Comparison of ENCODE assay signal across 8 cellular contexts in genomic region chr2:60555066-60555793, GRCh38. TPM values are rescaled to one million over a fixed set of nuclear protein-coding genes. Genes with fewer than 3 reads are reported as not detected.
DNase-seq lines count a peak whose midpoint lies in the region; ATAC-seq and TF ChIP-seq lines count a peak whose summit lies in the region.

No MANE protein-coding gene starts in this region.

- DNase-seq in DMS79 treated with DMSO at 0.1 percent for 48 hours (lab: John Stamatoyannopoulos, UW) (peak; percentile 58), Panc1 (ENCODE audit: low read depth, low spot score) (no peak), head of caudate nucleus (peak in 37 of 42 donors; percentile 44 to 85 (median 65)), progenitor cell of endocrine pancreas (ENCODE audit: low spot score, unreplicated experiment) (peak; percentile 51), cerebellar nuclear complex (lab: John Stamatoyannopoulos, UW) (no peak)
- peak; percentile 57 for DNase-seq in activated naive CD4-positive, alpha-beta T cell treated with Interleukin-2 at 50 U/mL for 16 hours

- ATAC-seq in GM19467 (IDR thresholded peaks at IDR 0.05; ENCODE audit: unreplicated experiment) (peak; percentile 35), HG03575 (IDR thresholded peaks at IDR 0.05; ENCODE audit: extremely low read depth, insufficient number of reproducible peaks, low FRiP score, unreplicated experiment) (peak; percentile 30), Panc1 (peak; percentile 53)

- H3K27ac Mint-ChIP-seq in progenitor cell of endocrine pancreas, result peak overlapping the region; percentile 29

- POLR2A ChIA-PET in Panc1 (lab: Charles Lee), result no interaction called here

- TF ChIP-seq CTCF in Panc1 (IDR thresholded peaks at IDR 0.05), result no peak
- TF ChIP-seq CTCF in progenitor cell of endocrine pancreas (IDR thresholded peaks at IDR 0.05; ENCODE audit: unreplicated experiment), result peak; percentile 56

- CTCF ChIA-PET in Panc1 (lab: Charles Lee), result interaction anchor here (0.7 kb wide), 1 partner anchor 1961 kb away, joined by 3 read pairs; no protein-coding TSS in a partner anchor

- H3K27me3 Mint-ChIP-seq in progenitor cell of endocrine pancreas, result peaks cover 46% of the 10 kb centered on the region

- peaks cover 36% of the 10 kb centered on the region for H3K27me3 ChIP-seq in Panc1 (ENCODE audit: control insufficient read depth, insufficient read depth, low read length)

- peak overlapping the region; percentile 96 for H3K4me3 Mint-ChIP-seq in progenitor cell of endocrine pancreas (ENCODE audit: low read depth)

- peaks cover 19% of the 10 kb centered on the region for H3K4me1 Mint-ChIP-seq in progenitor cell of endocrine pancreas (ENCODE audit: low read depth)

- no peaks in the 10 kb centered on the region; the same call in 1 of the 2 replicates for H3K36me3 ChIP-seq in Panc1 (ENCODE audit: control insufficient read depth, insufficient read depth, low read length)

- H3K4me1 ChIP-seq in Panc1 (ENCODE audit: control insufficient read depth, insufficient read depth, low read length), result peaks cover 19% of the 10 kb centered on the region

- intact Hi-C loops in Panc1 (cut with micrococcal nuclease; ENCODE audit: unreplicated experiment) (loop anchor here (10.0 kb wide), 1 partner anchor 1260 kb away; no protein-coding TSS in a partner anchor), head of caudate nucleus (cut with DNase I) (no loop called here)

- peak overlapping the region; percentile 52 to 67 for H3K4me3 ChIP-seq in Panc1 (ENCODE audit: low read depth in 2 of 2, low read length in 2 of 2)

- no peaks in the 10 kb centered on the region for H3K9me3 ChIP-seq in Panc1 (ENCODE audit: control insufficient read depth, insufficient read depth, low read depth, low read length)

- in situ Hi-C loops in Panc1 (cut with HindIII; ENCODE audit: low pct_unique_long_range_greater_than_20kb, low sequenced_read_pairs), result no loop called here

- no peaks in the 10 kb centered on the region for H3K36me3 Mint-ChIP-seq in progenitor cell of endocrine pancreas (ENCODE audit: insufficient read depth)

- H3K9me3 Mint-ChIP-seq in progenitor cell of endocrine pancreas (ENCODE audit: low read depth), result no peaks in the 10 kb centered on the region

- no peak overlapping the region for H3K27ac ChIP-seq in Panc1 (ENCODE audit: low read length)

- no TSS peak for BruUV-seq in Panc1 (replicated peaks; lab: Mats Ljungman, UMichigan)

RNA-seq across cellular contexts. Expression of gene BCL11A, which starts 1.8 kb away (rescaled TPM):
- total RNA-seq in Panc1 (2021; ENCODE audit: unreplicated experiment), result 0.33 TPM
- not detected for polyA plus RNA-seq in Panc1 (2012; ENCODE audit: insufficient read length)
- 46.2 and 47.9 TPM in 2 replicates for total RNA-seq in progenitor cell of endocrine pancreas

Comparison
In these comparisons a context has a peak if more than half of its experiments do, and no peak if none do; other contexts are left out.
1. DNase-seq: peak in DMS79 treated with DMSO at 0.1 percent for 48 hours (single experiment), activated naive CD4-positive, alpha-beta T cell treated with Interleukin-2 at 50 U/mL for 16 hours (single experiment), head of caudate nucleus (37 of 42) and progenitor cell of endocrine pancreas (single experiment); none in Panc1 (single experiment) and cerebellar nuclear complex (0 of 2).
2. RNA of gene BCL11A, which starts 1.8 kb away (total RNA-seq): 46.2 to 47.9 TPM in progenitor cell of endocrine pancreas; 0.33 TPM in Panc1 (single experiment); every median in the first group is over 10 times any median in the second.
3. Peak in every context shown above with its lines, with median percentiles within 50 percentile points of each other: ATAC-seq.